8 cellular contexts compared by ENCODE assay signal in genomic region chr22:25235547-25236290, GRCh38. TPM values are rescaled to one million over a fixed set of nuclear protein-coding genes. Genes with fewer than 3 reads are reported as not detected.
DNase-seq lines count a peak whose midpoint lies in the region; ATAC-seq and TF ChIP-seq lines count a peak whose summit lies in the region.

No MANE protein-coding gene starts in this region.

- ATAC-seq in activated CD4-positive, alpha-beta T cell treated with anti-CD3 and anti-CD28 coated beads for 36 hours: peak; percentile 95
- peak; percentile 100 for ATAC-seq in left colon

- H3K36me3 Mint-ChIP-seq in activated CD4-positive, alpha-beta T cell treated with anti-CD3 and anti-CD28 coated beads for 36 hours (ENCODE audit: low read depth): no peaks in the 10 kb centered on the region
- no peaks in the 10 kb centered on the region for H3K36me3 Mint-ChIP-seq in chondrocyte (ENCODE audit: low read depth)

- CTCF ChIA-PET in activated CD4-positive, alpha-beta T cell treated with anti-CD3 and anti-CD28 coated beads for 36 hours (lab: Charles Lee): no interaction called here

- no peaks in the 10 kb centered on the region for H3K9me3 Mint-ChIP-seq in activated CD4-positive, alpha-beta T cell treated with anti-CD3 and anti-CD28 coated beads for 36 hours (ENCODE audit: low read depth)
- no peaks in the 10 kb centered on the region for H3K9me3 Mint-ChIP-seq in chondrocyte (ENCODE audit: low read depth)

- POLR2A ChIA-PET in activated CD4-positive, alpha-beta T cell treated with anti-CD3 and anti-CD28 coated beads for 36 hours (lab: Charles Lee): no interaction called here

- intact Hi-C loops in activated CD4-positive, alpha-beta T cell treated with anti-CD3 and anti-CD28 coated beads for 36 hours (cut with DNase I, micrococcal nuclease): loop anchor here (1.0 to 5.0 kb wide), 5 partner anchors 97 to 542 kb away; no protein-coding TSS in a partner anchor
- intact Hi-C loops in left colon (cut with DNase I, micrococcal nuclease): no loop called here

- TF ChIP-seq CTCF in chondrocyte (IDR thresholded peaks at IDR 0.05): peak; percentile 83

- DNase-seq in COLO668 (lab: John Stamatoyannopoulos, UW; ENCODE audit: unreplicated experiment): peak; percentile 84
- peak; percentile 12 for DNase-seq in HCEC 1CT
- peak; percentile 60 for DNase-seq in NCI-H2227 treated with DMSO at 0.1 percent for 48 hours (lab: John Stamatoyannopoulos, UW)
- DNase-seq in activated CD4-positive, alpha-beta T cell treated with anti-CD3 and anti-CD28 coated beads for 36 hours: peak; percentile 90
- peak; percentile 92 for DNase-seq in chondrocyte (ENCODE audit: low spot score)
- DNase-seq in left colon: peak; percentile 69 to 84
- peak; percentile 28 to 63 for DNase-seq in stimulated activated CD4-positive, alpha-beta T cell treated with anti-CD3 and anti-CD28 coated beads, Interleukin-4, amount 100 ng/mL, for 4 hours
- DNase-seq in cerebellar nuclear complex (lab: John Stamatoyannopoulos, UW): no peak

- H3K4me1 Mint-ChIP-seq in activated CD4-positive, alpha-beta T cell treated with anti-CD3 and anti-CD28 coated beads for 36 hours: peaks cover 5% of the 10 kb centered on the region
- H3K4me1 Mint-ChIP-seq in chondrocyte (ENCODE audit: low read depth): peaks cover 6% of the 10 kb centered on the region

- no peak overlapping the region for H3K27ac Mint-ChIP-seq in activated CD4-positive, alpha-beta T cell treated with anti-CD3 and anti-CD28 coated beads for 36 hours
- no peak overlapping the region for H3K27ac Mint-ChIP-seq in chondrocyte (ENCODE audit: unreplicated experiment)

- no peak overlapping the region for H3K4me3 Mint-ChIP-seq in activated CD4-positive, alpha-beta T cell treated with anti-CD3 and anti-CD28 coated beads for 36 hours
- peak overlapping the region; percentile 33 for H3K4me3 Mint-ChIP-seq in chondrocyte (ENCODE audit: unreplicated experiment)

- H3K27me3 Mint-ChIP-seq in activated CD4-positive, alpha-beta T cell treated with anti-CD3 and anti-CD28 coated beads for 36 hours: peaks cover 41% of the 10 kb centered on the region
- peaks cover 41% of the 10 kb centered on the region for H3K27me3 Mint-ChIP-seq in chondrocyte (ENCODE audit: low read depth)

RNA-seq across cellular contexts. Expression of gene CRYBB2, which starts 16.3 kb away (rescaled TPM):
- total RNA-seq in activated CD4-positive, alpha-beta T cell treated with anti-CD3 and anti-CD28 coated beads for 36 hours: under 1 TPM; 0.23 to 0.30 TPM
- total RNA-seq in chondrocyte (not detected in 3 replicates), left colon (under 1 TPM; 0.37 to 0.67 TPM)

RNA-seq across cellular contexts. Expression of gene CRYBB3, which starts 36.1 kb away (rescaled TPM):
- under 1 TPM in 1 of 2 experiments, not detected in 1; 0.34 TPM for total RNA-seq in activated CD4-positive, alpha-beta T cell treated with anti-CD3 and anti-CD28 coated beads for 36 hours
- total RNA-seq in chondrocyte (not detected in 3 replicates), left colon (1 to 10 TPM in 1 of 2 donors, under 1 TPM in 1; 0.70 to 2.1 TPM)

Comparison
In these comparisons a context has a peak if more than half of its experiments do, and no peak if none do; other contexts are left out.
1. DNase-seq: peak in COLO668 (single experiment), HCEC 1CT (single experiment), NCI-H2227 treated with DMSO at 0.1 percent for 48 hours (single experiment), activated CD4-positive, alpha-beta T cell treated with anti-CD3 and anti-CD28 coated beads for 36 hours (single experiment), chondrocyte (single experiment), left colon (2 of 2) and stimulated activated CD4-positive, alpha-beta T cell treated with anti-CD3 and anti-CD28 coated beads, Interleukin-4, amount 100 ng/mL, for 4 hours (2 of 2); none in cerebellar nuclear complex (0 of 2).
2. intact Hi-C loops: an anchor here in activated CD4-positive, alpha-beta T cell treated with anti-CD3 and anti-CD28 coated beads for 36 hours (1.0 to 5.0 kb wide); none called in left colon.